Comparison of ENCODE assay signal across 1 cellular context in the genomic region with DNA sequence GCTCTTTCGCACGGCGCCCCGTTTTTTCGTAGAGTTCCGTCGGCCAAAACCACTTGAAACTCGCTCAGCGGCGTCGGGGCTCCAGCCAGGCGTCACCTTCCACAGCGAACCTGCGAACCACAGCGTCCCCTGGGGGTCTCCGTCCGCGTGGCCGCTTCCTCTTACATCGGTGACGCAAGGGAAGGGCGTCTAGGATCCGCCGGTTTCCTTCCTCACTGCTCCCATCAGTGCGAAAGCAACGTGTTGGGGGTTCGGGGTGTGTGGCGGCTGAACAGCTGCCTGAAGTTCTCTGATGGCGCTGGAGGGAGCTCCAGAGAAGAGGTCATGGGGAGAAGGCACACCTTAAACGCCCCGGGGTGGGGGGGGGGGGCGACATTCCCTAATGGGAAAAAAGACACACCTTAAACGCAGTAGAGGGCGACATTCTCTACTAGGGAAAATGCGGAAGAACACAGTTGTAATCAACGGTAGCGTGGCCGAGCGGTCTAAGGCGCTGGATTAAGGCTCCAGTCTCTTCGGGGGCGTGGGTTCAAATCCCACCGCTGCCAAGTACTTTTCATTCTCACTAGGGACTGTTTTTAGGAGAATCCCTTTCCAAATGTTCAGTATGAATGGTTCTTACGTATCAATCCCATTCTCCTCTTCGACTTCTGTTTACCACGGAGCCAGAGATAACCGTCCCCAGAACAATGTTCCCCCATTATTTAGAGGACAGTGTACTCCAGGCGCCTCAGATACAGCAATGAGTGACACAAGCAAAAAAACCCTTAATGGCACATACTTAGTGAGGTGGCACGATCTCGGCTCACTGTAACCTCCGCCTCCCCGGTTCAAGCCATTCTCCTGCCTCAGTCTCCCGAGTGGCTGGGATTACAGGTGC.
A peak's percentile ranks its signal among the peaks of the same experiment; 100 is the strongest.
TF ChIP-seq lines count a peak whose summit lies in the region.

No MANE protein-coding gene starts in this region.

TF ChIP-seq in HCT116, 20 proteins besides CTCF, POLR2A, EP300 and RAD21 (continued from another document):
- no peak for TF ChIP-seq EGR1 (IDR thresholded peaks at IDR 0.05; ENCODE audit: low read depth)
- no peak for TF ChIP-seq FOSL1 (IDR thresholded peaks at IDR 0.05; ENCODE audit: low read depth)
- no peak for TF ChIP-seq SRF (IDR thresholded peaks at IDR 0.05; ENCODE audit: low read depth)
- peak; percentile 77 for TF ChIP-seq CBX3 (IDR thresholded peaks at IDR 0.05; ENCODE audit: low read depth)
- peak; percentile 55; the same call in 1 of the 2 replicates for TF ChIP-seq CEBPB (IDR thresholded peaks at IDR 0.05; ENCODE audit: low read depth)
- TF ChIP-seq TCF7L2 (IDR thresholded peaks at IDR 0.05; ENCODE audit: borderline replicate concordance, extremely low read depth, insufficient read depth, insufficient read length), result no peak
- no peak for TF ChIP-seq YY1 (IDR thresholded peaks at IDR 0.05; ENCODE audit: extremely low read depth, insufficient replicate concordance, low read depth, low read length)
- TF ChIP-seq SP1 (IDR thresholded peaks at IDR 0.05; ENCODE audit: low read depth), result no peak
